8 cellular contexts compared by ENCODE assay signal in the genomic region with DNA sequence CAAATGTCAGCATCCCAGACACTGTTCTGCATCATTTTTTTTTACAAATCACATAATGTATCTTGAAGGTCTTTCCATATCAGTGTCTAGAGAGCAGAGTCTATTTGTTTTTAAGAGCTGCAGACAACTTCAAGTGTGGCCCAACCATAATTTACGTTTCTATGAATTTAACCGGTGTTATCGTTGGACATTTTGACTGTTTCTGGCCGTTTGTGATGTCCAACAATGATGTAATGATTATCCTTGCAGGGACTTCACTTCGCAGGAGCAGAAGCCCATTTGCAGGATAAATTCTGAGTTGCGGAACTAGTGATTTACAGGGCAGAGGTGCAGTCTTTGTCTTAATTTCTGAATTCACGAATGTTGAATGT. TPM values are rescaled to one million over a fixed set of nuclear protein-coding genes. Genes with fewer than 3 reads are reported as not detected.
A peak's percentile ranks its signal among the peaks of the same experiment; 100 is the strongest.
DNase-seq lines count a peak whose midpoint lies in the region; ATAC-seq and TF ChIP-seq lines count a peak whose summit lies in the region.

No MANE protein-coding gene starts in this region.

- no peak for TF ChIP-seq CTCF in hepatocyte (IDR thresholded peaks at IDR 0.05; ENCODE audit: poor library complexity)

- H3K4me1 Mint-ChIP-seq in T-cell, result peaks cover 19 to 26% (median 26%) of the 10 kb centered on the region in 3 donors
- H3K4me1 Mint-ChIP-seq in stimulated activated naive CD8-positive, alpha-beta T cell treated with anti-CD3 and anti-CD28 coated beads, Interleukin-15, amount 100 ng/mL, for 72 hours, result peaks cover 15% of the 10 kb centered on the region

- H3K36me3 Mint-ChIP-seq in T-cell, result peaks cover 4% of the 10 kb centered on the region

- no peaks in the 10 kb centered on the region for H3K36me3 ChIP-seq in hepatocyte (replicated peaks; ENCODE audit: insufficient read depth, low read depth)

- CTCF ChIA-PET in T-cell (lab: Charles Lee), result interaction anchor here (0.6 to 1.9 kb wide), 5 partner anchors 26 to 245 kb away, joined by 3 to 9 read pairs (median 4); no protein-coding TSS in a partner anchor

- H3K4me3 ChIP-seq in hepatocyte, result no peak overlapping the region

- H3K9me3 Mint-ChIP-seq in T-cell, result peaks cover 0 to 5% (median 3%) of the 10 kb centered on the region in 3 donors
- peaks cover 0 to 5% of the 10 kb centered on the region in 2 donors for H3K9me3 Mint-ChIP-seq in stimulated activated naive CD8-positive, alpha-beta T cell treated with anti-CD3 and anti-CD28 coated beads, Interleukin-15, amount 100 ng/mL, for 72 hours

- ATAC-seq in T-cell (replicated peaks in 1 of 4), result no peak
- no peak for ATAC-seq in stimulated activated naive CD8-positive, alpha-beta T cell treated with anti-CD3 and anti-CD28 coated beads, Interleukin-15, amount 100 ng/mL, for 72 hours

- no peaks in the 10 kb centered on the region for H3K9me3 ChIP-seq in hepatocyte (ENCODE audit: low read depth)

- DNase-seq in NCI-H2196 (lab: John Stamatoyannopoulos, UW; ENCODE audit: unreplicated experiment), result peak; percentile 49
- DNase-seq in NCI-H2196 treated with DMSO at 0.1 percent for 48 hours (lab: John Stamatoyannopoulos, UW; ENCODE audit: unreplicated experiment), result no peak
- no peak for DNase-seq in T-cell
- no peak for DNase-seq in hepatocyte (ENCODE audit: low spot score)
- DNase-seq in stimulated activated naive CD8-positive, alpha-beta T cell treated with anti-CD3 and anti-CD28 coated beads, Interleukin-15, amount 100 ng/mL, for 72 hours, result peak in 1 of 2 donors; percentile 1
- no peak for DNase-seq in GOT3 (lab: John Stamatoyannopoulos, UW)
- no peak for DNase-seq in activated gamma-delta T cell (lab: John Stamatoyannopoulos, UW)
- no peak for DNase-seq in activated CD4-positive, CD25-positive, alpha-beta regulatory T cell treated with anti-CD3 and anti-CD28 coated beads, Interleukin-2, amount 50 U/mL, for 72 hours

- H3K27me3 Mint-ChIP-seq in T-cell, result peaks cover 7 to 14% of the 10 kb centered on the region in 2 donors
- H3K27me3 Mint-ChIP-seq in stimulated activated naive CD8-positive, alpha-beta T cell treated with anti-CD3 and anti-CD28 coated beads, Interleukin-15, amount 100 ng/mL, for 72 hours, result peaks cover 8% of the 10 kb centered on the region

- H3K4me1 ChIP-seq in hepatocyte (ENCODE audit: insufficient read depth), result peaks cover 7% of the 10 kb centered on the region

- H3K4me2 ChIP-seq in hepatocyte, result peak overlapping the region; percentile 93

- 45% methylated on average over 7 of the region's 7 CpGs for WGBS in hepatocyte (ENCODE audit: low lambda C conversion rate, missing lambda C conversion rate)

- no peaks in the 10 kb centered on the region for H3K79me2 ChIP-seq in hepatocyte

- H3K4me3 Mint-ChIP-seq in T-cell, result peak overlapping the region; percentile 68 to 85 (median 79)
- H3K4me3 Mint-ChIP-seq in stimulated activated naive CD8-positive, alpha-beta T cell treated with anti-CD3 and anti-CD28 coated beads, Interleukin-15, amount 100 ng/mL, for 72 hours, result peak overlapping the region; percentile 76 to 85

- H3K27me3 ChIP-seq in hepatocyte, result no peaks in the 10 kb centered on the region

- H3K9me2 ChIP-seq in hepatocyte (replicated peaks; ENCODE audit: insufficient read depth), result no peaks in the 10 kb centered on the region

- H3K27ac Mint-ChIP-seq in T-cell, result peak overlapping the region; percentile 80 to 86
- no peak overlapping the region for H3K27ac Mint-ChIP-seq in stimulated activated naive CD8-positive, alpha-beta T cell treated with anti-CD3 and anti-CD28 coated beads, Interleukin-15, amount 100 ng/mL, for 72 hours

- H2AFZ ChIP-seq in hepatocyte, result peak overlapping the region; percentile 45

- POLR2A ChIA-PET in T-cell (lab: Charles Lee), result interaction anchor here in 1 of 2 donors (0.6 kb wide), 1 partner anchor 330 kb away, joined by 5 read pairs; no protein-coding TSS in a partner anchor

- H3K27ac ChIP-seq in hepatocyte, result no peak overlapping the region

- no peaks in the 10 kb centered on the region for H4K20me1 ChIP-seq in hepatocyte (ENCODE audit: insufficient read depth, poor library complexity, severe bottlenecking)

RNA-seq across cellular contexts. Expression of gene HLF, which starts 26.9 kb away (rescaled TPM):
- total RNA-seq in T-cell (1 to 10 TPM in 3 of 5 donors, under 1 TPM in 2; 0.55 to 5.2 (median 2.5) TPM), hepatocyte (0.32 and 0.60 TPM in 2 replicates)
- 0.26 and 0.48 TPM in 2 replicates for polyA plus RNA-seq in hepatocyte

Comparison
In these comparisons a context has a peak if more than half of its experiments do, and no peak if none do; other contexts are left out.
1. H3K27ac Mint-ChIP-seq: peak in T-cell (2 of 2); none in stimulated activated naive CD8-positive, alpha-beta T cell treated with anti-CD3 and anti-CD28 coated beads, Interleukin-15, amount 100 ng/mL, for 72 hours (0 of 2).